Comparison of ENCODE assay signal across 9 cellular contexts in genomic region chr3:72820405-72820804, GRCh38. TPM values are rescaled to one million over a fixed set of nuclear protein-coding genes. Genes with fewer than 3 reads are reported as not detected.
DNase-seq lines count a peak whose midpoint lies in the region; ATAC-seq, FAIRE-seq and TF ChIP-seq lines count a peak whose summit lies in the region.
"Had no signal": no experiment of that assay in that cellular context is flagged by ENCODE, and none has a peak within 500 bp of the region (broad histone marks: within the 10 kb centered on the region; RNA-seq: fewer than 3 reads in every experiment).

No MANE protein-coding gene starts in this region.

- ATAC-seq in HepG2 (no peak), GM21367 (IDR thresholded peaks at IDR 0.05; ENCODE audit: unreplicated experiment) (no peak)

- TF ChIP-seq CTCF in liver (IDR thresholded peaks at IDR 0.05; ENCODE audit: low read depth, low read length, missing input control), result no peak
- no peak for TF ChIP-seq CTCF in HepG2 (CRISPR knock-in tag; IDR thresholded peaks at IDR 0.05)
- TF ChIP-seq CTCF in GM13976 (IDR thresholded peaks at IDR 0.05; ENCODE audit: borderline replicate concordance, control extremely low read depth, extremely low read depth, insufficient read depth, missing control alignments), result no peak

- H3K4me1 ChIP-seq in liver (ENCODE audit: control insufficient read depth in 4 of 4, insufficient read depth in 4 of 4, low read length in 3 of 4), result peaks cover 0 to 28% (median 23%) of the 10 kb centered on the region in 4 donors
- H3K4me1 ChIP-seq in HepG2 (ENCODE audit: insufficient read depth, low read length), result peaks cover 12% of the 10 kb centered on the region
- peaks cover 46% of the 10 kb centered on the region for H3K4me1 ChIP-seq in adipocyte (ENCODE audit: control insufficient read depth, insufficient read depth, low read length)

- H3K4me3 ChIP-seq in liver (ENCODE audit: low read depth in 1 of 3, low read length in 3 of 3), result no peak overlapping the region
- H3K4me3 ChIP-seq in HepG2 (replicated peaks in 1 of 3; ENCODE audit: insufficient read depth in 1 of 3, low read depth in 2 of 3, low read length in 3 of 3), result no peak overlapping the region
- H3K4me3 ChIP-seq in adipocyte (ENCODE audit: low read length), result peak overlapping the region; percentile 17

- no peak for TF ChIP-seq POLR2A in HepG2 (IDR thresholded peaks at IDR 0.05; ENCODE audit: insufficient read depth in 1 of 2, low read depth in 2 of 2, low read length in 2 of 2)

- TF ChIP-seq RAD21 in liver (IDR thresholded peaks at IDR 0.05) (peak; percentile 8 to 40), HepG2 (CRISPR knock-in tag; IDR thresholded peaks at IDR 0.05) (no peak)

- FAIRE-seq in HepG2 (lab: Jason Lieb, UNC), result no peak

- no peak overlapping the region for H3K4me2 ChIP-seq in HepG2 (ENCODE audit: low read depth, low read length)

- in situ Hi-C loops in HepG2 (cut with HindIII; ENCODE audit: extremely low pct_ligation_motif_present, low pct_unique_long_range_greater_than_20kb) (loop anchor here (25.0 kb wide), 2 partner anchors 858 to 1108 kb away; no protein-coding TSS in a partner anchor), GM13976 (cut with MboI; ENCODE audit: low sequenced_read_pairs, unreplicated experiment) (loop anchor here (10.0 kb wide), 2 partner anchors 156 to 736 kb away; no protein-coding TSS in a partner anchor)

- H2AFZ ChIP-seq in HepG2 (ENCODE audit: low read length), result no peak overlapping the region

- CTCF ChIA-PET in HepG2 (lab: Yijun Ruan, JAX; ENCODE audit: low intra/inter-chr PET ratio, low total read pairs), result no interaction called here

- H3K27me3 ChIP-seq in liver (ENCODE audit: control insufficient read depth in 4 of 4, insufficient read depth in 4 of 4, low read length in 3 of 4) (no peaks in the 10 kb centered on the region), HepG2 (ENCODE audit: control insufficient read depth in 1 of 2, insufficient read depth in 2 of 2, low read length in 2 of 2) (no peaks in the 10 kb centered on the region), adipocyte (replicated peaks; ENCODE audit: control insufficient read depth, insufficient read depth, low read length) (no peaks in the 10 kb centered on the region)

- H3K9ac ChIP-seq in liver (ENCODE audit: low read depth in 1 of 2, low read length in 2 of 2), result no peak overlapping the region
- no peak overlapping the region for H3K9ac ChIP-seq in HepG2 (ENCODE audit: insufficient read depth, low read depth, low read length)
- no peak overlapping the region for H3K9ac ChIP-seq in adipocyte (ENCODE audit: low read length)

- TF ChIP-seq EP300 in HepG2 (IDR thresholded peaks at IDR 0.05; ENCODE audit: low read depth in 2 of 2, low read length in 2 of 2) (no peak), HepG2 (CRISPR knock-in tag; IDR thresholded peaks at IDR 0.05; ENCODE audit: borderline replicate concordance) (no peak)

- no peaks in the 10 kb centered on the region for H3K79me2 ChIP-seq in HepG2 (ENCODE audit: insufficient read depth, low read length)

- no peaks in the 10 kb centered on the region for H3K9me3 ChIP-seq in liver (ENCODE audit: control insufficient read depth in 4 of 4, low read length in 3 of 4)
- H3K9me3 ChIP-seq in HepG2 (ENCODE audit: low read length), result no peaks in the 10 kb centered on the region
- no peaks in the 10 kb centered on the region for H3K9me3 ChIP-seq in adipocyte (ENCODE audit: control insufficient read depth, low read length)

- BruUV-seq in HepG2 (replicated peaks; lab: Mats Ljungman, UMichigan), result no TSS peak

- H3K27ac ChIP-seq in liver (ENCODE audit: low read depth in 1 of 2, low read length in 2 of 2) (peak overlapping the region; percentile 73 to 90), HepG2 (ENCODE audit: extremely low read length, insufficient read depth, low read length) (no peak overlapping the region)

- intact Hi-C loops in HepG2 (cut with micrococcal nuclease; ENCODE audit: unreplicated experiment), result loop anchor here (10.0 kb wide), 1 partner anchor 836 kb away; no protein-coding TSS in a partner anchor

- no peaks in the 10 kb centered on the region for H4K20me1 ChIP-seq in HepG2 (ENCODE audit: insufficient read depth, low read length)

- POLR2A ChIA-PET in HepG2 (lab: Yijun Ruan, JAX), result no interaction called here

- DNase-seq in HepG2 (ENCODE audit: low spot score) (no peak), adipocyte (ENCODE audit: low read depth) (peak; percentile 73), inferior parietal cortex (ENCODE audit: extremely low spot score) (peak; percentile 57), occipital lobe (lab: John Stamatoyannopoulos, UW) (no peak), GM13976 (ENCODE audit: low spot score) (no peak)
- no peak for DNase-seq in activated CD4-positive, CD25-positive, alpha-beta regulatory T cell treated with anti-CD3 and anti-CD28 coated beads, Interleukin-2, amount 50 U/mL, for 72 hours
- DNase-seq: NCI-H524 treated with DMSO at 0.1 percent for 48 hours had no signal

- H3K36me3 ChIP-seq in liver (ENCODE audit: control insufficient read depth in 4 of 4, insufficient read depth in 3 of 4, low read depth in 1 of 4, low read length in 3 of 4) (peaks cover 0 to 3% (median 0%) of the 10 kb centered on the region in 4 donors), HepG2 (replicated peaks in 1 of 2; ENCODE audit: control insufficient read depth in 1 of 2, insufficient read depth in 2 of 2, low read length in 2 of 2) (peaks cover 1 to 18% of the 10 kb centered on the region in 2 experiments; a peak in 2 of 5 replicates), adipocyte (ENCODE audit: control insufficient read depth, insufficient read depth, low read length, severe bottlenecking) (peaks cover 3% of the 10 kb centered on the region)

TF ChIP-seq in HepG2, 621 proteins besides CTCF, POLR2A, EP300 and RAD21 (continues in another document):
- TF ChIP-seq BHLHE40 (IDR thresholded peaks at IDR 0.05; ENCODE audit: low read length) (no peak), CAMTA2 (CRISPR knock-in tag; IDR thresholded peaks at IDR 0.05; ENCODE audit: borderline replicate concordance) (no peak), ZNF234 (CRISPR knock-in tag; conservative IDR thresholded peaks at IDR 0.05) (no peak), CBX5 (CRISPR knock-in tag; IDR thresholded peaks at IDR 0.05; ENCODE audit: borderline replicate concordance) (no peak)
- TF ChIP-seq, protein P1, sequence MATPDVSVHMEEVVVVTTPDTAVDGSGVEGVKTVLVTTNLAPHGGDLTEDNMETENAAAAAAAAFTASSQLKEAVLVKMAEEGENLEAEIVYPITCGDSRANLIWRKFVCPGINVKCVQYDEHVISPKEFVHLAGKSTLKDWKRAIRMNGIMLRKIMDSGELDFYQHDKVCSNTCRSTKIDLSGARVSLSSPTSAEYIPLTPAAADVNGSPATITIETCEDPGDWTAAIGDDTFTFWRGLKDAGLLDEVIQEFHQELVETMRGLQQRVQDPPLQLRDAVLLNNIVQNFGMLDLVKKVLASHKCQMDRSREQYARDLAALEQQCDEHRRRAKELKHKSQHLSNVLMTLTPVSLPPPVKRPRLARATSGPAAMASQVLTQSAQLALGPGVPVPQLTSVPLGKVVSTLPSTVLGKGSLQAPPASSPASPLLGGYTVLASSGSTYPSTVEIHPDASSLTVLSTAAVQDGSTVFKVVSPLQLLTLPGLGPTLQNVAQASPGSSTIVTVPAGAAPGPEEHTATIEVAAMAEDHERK (CRISPR knock-in tag; IDR thresholded peaks at IDR 0.05; ENCODE audit: low read depth), result no peak
- TF ChIP-seq, protein P2, sequence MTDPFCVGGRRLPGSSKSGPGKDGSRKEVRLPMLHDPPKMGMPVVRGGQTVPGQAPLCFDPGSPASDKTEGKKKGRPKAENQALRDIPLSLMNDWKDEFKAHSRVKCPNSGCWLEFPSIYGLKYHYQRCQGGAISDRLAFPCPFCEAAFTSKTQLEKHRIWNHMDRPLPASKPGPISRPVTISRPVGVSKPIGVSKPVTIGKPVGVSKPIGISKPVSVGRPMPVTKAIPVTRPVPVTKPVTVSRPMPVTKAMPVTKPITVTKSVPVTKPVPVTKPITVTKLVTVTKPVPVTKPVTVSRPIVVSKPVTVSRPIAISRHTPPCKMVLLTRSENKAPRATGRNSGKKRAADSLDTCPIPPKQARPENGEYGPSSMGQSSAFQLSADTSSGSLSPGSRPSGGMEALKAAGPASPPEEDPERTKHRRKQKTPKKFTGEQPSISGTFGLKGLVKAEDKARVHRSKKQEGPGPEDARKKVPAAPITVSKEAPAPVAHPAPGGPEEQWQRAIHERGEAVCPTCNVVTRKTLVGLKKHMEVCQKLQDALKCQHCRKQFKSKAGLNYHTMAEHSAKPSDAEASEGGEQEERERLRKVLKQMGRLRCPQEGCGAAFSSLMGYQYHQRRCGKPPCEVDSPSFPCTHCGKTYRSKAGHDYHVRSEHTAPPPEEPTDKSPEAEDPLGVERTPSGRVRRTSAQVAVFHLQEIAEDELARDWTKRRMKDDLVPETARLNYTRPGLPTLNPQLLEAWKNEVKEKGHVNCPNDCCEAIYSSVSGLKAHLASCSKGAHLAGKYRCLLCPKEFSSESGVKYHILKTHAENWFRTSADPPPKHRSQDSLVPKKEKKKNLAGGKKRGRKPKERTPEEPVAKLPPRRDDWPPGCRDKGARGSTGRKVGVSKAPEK (CRISPR knock-in tag; IDR thresholded peaks at IDR 0.05; ENCODE audit: borderline replicate concordance), result no peak

RNA-seq across cellular contexts. Expression of gene SHQ1, which starts 27.8 kb away (rescaled TPM):
- total RNA-seq in liver, result 1 to 10 TPM; 7.1 to 9.6 TPM
- 1 to 10 TPM; 4.3 to 5.0 TPM for polyA plus RNA-seq in liver
- total RNA-seq in HepG2 (2016; rRNA removed; fragmentation: Illumina TruSeq; extraction: Trizol), result 20.3 and 25.6 TPM in 2 replicates
- total RNA-seq in HepG2 (2016; cell fraction: cytosol; rRNA removed; fragmentation: Illumina TruSeq; extraction: Trizol; ENCODE audit: low read depth), result 9.3 and 13.0 TPM in 2 replicates
- 17.7 and 24.7 TPM in 2 replicates for total RNA-seq in HepG2 (2016; cell fraction: insoluble cytoplasmic fraction; rRNA removed; fragmentation: Illumina TruSeq; extraction: Trizol)
- 6.5 and 7.1 TPM in 2 replicates for total RNA-seq in HepG2 (2016; cell fraction: membrane; rRNA removed; fragmentation: Illumina TruSeq; extraction: Trizol)
- total RNA-seq in HepG2 (2016; cell fraction: nucleus; rRNA removed; fragmentation: Illumina TruSeq; extraction: Trizol), result 20.6 and 22.1 TPM in 2 replicates
- polyA plus RNA-seq in HepG2 (2011; rRNA removed), result 5.0 and 5.5 TPM in 2 replicates
- 3.1 and 4.6 TPM in 2 replicates for polyA plus RNA-seq in HepG2 (2011; cell fraction: cytosol; rRNA removed)
- polyA plus RNA-seq in HepG2 (2011; cell fraction: nucleus; rRNA removed), result 3.0 and 3.3 TPM in 2 replicates
- 5.9 and 6.0 TPM in 2 replicates for polyA plus RNA-seq in HepG2 (2012)
- polyA plus RNA-seq in HepG2 (2016; cell fraction: cytosol; fragmentation: Illumina TruSeq; extraction: Trizol; ENCODE audit: low read depth), result 0.74 and 0.79 TPM in 2 replicates
- 18.7 and 19.3 TPM in 2 replicates for polyA plus RNA-seq in HepG2 (2016; cell fraction: insoluble cytoplasmic fraction; fragmentation: Illumina TruSeq; extraction: Trizol; ENCODE audit: low read depth)
- polyA plus RNA-seq in HepG2 (2016; cell fraction: membrane; fragmentation: Illumina TruSeq; extraction: Trizol; ENCODE audit: low read depth), result 2.2 and 2.4 TPM in 2 replicates
- polyA plus RNA-seq in HepG2 (2016; cell fraction: nucleus; fragmentation: Illumina TruSeq; extraction: Trizol; ENCODE audit: insufficient read depth, low read depth), result 8.3 and 9.9 TPM in 2 replicates
- 6.6 and 12.3 TPM in 2 replicates for polyA minus RNA-seq in HepG2 (2011; rRNA and poly(A)+ RNA removed; ENCODE audit: low replicate concordance)
- 3.9 and 5.8 TPM in 2 replicates for polyA minus RNA-seq in HepG2 (2011; cell fraction: cytosol; rRNA and poly(A)+ RNA removed)
- 22.3 and 26.3 TPM in 2 replicates for polyA minus RNA-seq in HepG2 (2011; cell fraction: nucleus; rRNA and poly(A)+ RNA removed)
- total RNA-seq in occipital lobe, result 24.8 TPM

Comparison
In these comparisons a context has a peak if more than half of its experiments do, and no peak if none do; other contexts are left out.
1. DNase-seq: peak in adipocyte (single experiment) and inferior parietal cortex (single experiment); none in HepG2 (single experiment), activated CD4-positive, CD25-positive, alpha-beta regulatory T cell treated with anti-CD3 and anti-CD28 coated beads, Interleukin-2, amount 50 U/mL, for 72 hours (single experiment), occipital lobe (single experiment) and GM13976 (single experiment).